22 cellular contexts compared by ENCODE assay signal in the genomic region with DNA sequence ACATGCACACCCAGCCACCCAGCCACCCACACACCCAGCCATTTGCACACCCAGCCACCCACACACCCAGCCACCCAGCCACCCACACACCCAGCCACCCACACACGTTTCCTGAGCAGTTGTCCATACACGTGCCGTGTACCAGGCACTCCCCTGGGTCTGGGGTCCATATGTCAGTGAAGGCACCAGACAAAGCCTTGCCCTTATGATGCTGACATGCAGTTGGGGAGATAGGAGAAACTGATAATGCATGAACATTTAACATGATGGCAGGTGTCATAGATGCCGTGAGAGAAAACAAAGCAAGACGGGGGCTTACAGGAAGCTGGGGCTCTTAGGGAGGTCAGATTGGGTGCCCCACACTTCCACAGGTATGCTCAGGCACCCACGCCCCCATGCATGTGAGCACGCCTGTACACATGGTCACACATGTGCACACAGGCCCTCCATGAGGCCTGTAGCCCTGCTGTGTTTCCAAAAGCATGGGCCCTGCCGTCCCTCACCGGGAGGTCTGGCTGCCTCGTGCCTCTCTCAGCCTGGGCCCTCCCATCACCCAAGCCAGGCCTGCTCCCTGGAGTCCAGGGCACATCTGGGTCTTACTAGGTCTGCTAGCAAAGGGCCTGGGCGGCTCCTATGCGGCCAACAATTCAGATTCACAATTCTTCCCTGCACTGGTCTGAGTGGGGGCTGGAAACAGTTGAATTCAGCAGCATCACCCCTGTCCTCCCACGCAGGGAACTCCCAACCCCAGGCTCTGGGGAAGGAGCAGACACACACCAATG. TPM values are rescaled to one million over a fixed set of nuclear protein-coding genes. Genes with fewer than 3 reads are reported as not detected.
DNase-seq lines count a peak whose midpoint lies in the region; ATAC-seq, FAIRE-seq and TF ChIP-seq lines count a peak whose summit lies in the region.
"Had no signal": no experiment of that assay in that cellular context is flagged by ENCODE, and none has a peak within 500 bp of the region (broad histone marks: within the 10 kb centered on the region; RNA-seq: fewer than 3 reads in every experiment).

No MANE protein-coding gene starts in this region.

- no peak for TF ChIP-seq EP300 in K562 (IDR thresholded peaks at IDR 0.05; ENCODE audit: low read length)

- no peaks in the 10 kb centered on the region for H3K79me2 ChIP-seq in K562 (ENCODE audit: control insufficient read depth, insufficient read depth, low read length)

- POLR2A ChIA-PET in K562 (lab: Yijun Ruan, JAX) (no interaction called here), A673 (lab: Charles Lee; ENCODE audit: low non-redundant PET) (no interaction called here)

- H3K27me3 ChIP-seq in K562 (ENCODE audit: control insufficient read depth in 2 of 2, insufficient read depth in 2 of 2, low read length in 2 of 2) (peaks cover 4 to 17% of the 10 kb centered on the region in 2 experiments; a peak in 4 of 5 replicates), lower lobe of right lung (ENCODE audit: low read depth) (peaks cover 4% of the 10 kb centered on the region), testis (no peaks in the 10 kb centered on the region), A673 (replicated peaks; ENCODE audit: insufficient read depth, low read depth, low read length, poor library complexity) (no peaks in the 10 kb centered on the region)

- peak overlapping the region; percentile 40; the same call in 1 of the 2 replicates for H2AFZ ChIP-seq in K562 (ENCODE audit: low read depth, low read length)
- H2AFZ ChIP-seq: GM23338 had no signal

- FAIRE-seq in K562 (lab: Jason Lieb, UNC) = no peak
- FAIRE-seq: D721Med, G401.6, GM12891 had no signal

- H3K4me2 ChIP-seq in K562 (ENCODE audit: insufficient read depth, low read length) = no peak overlapping the region
- H3K4me2 ChIP-seq: GM23338 had no signal

- BruUV-seq in K562 (replicated peaks; lab: Mats Ljungman, UMichigan) = no TSS peak
- no TSS peak for BruUV-seq in A673 (replicated peaks; lab: Mats Ljungman, UMichigan)

- ATAC-seq in K562 (no peak; the same call in 2 of the 3 replicates), lower lobe of right lung (no peak)
- ATAC-seq: CD8-positive, alpha-beta T cell; GM23338 had no signal

- intact Hi-C loops in K562 (cut with micrococcal nuclease) = no loop called here
- intact Hi-C loops in lower lobe of right lung (cut with DNase I) = no loop called here
- intact Hi-C loops in testis (cut with DNase I; ENCODE audit: low total_unique reads) = no loop called here
- intact Hi-C loops in A673 (cut with micrococcal nuclease; ENCODE audit: unreplicated experiment) = no loop called here

- TF ChIP-seq RAD21 in K562 (CRISPR knock-in tag; conservative IDR thresholded peaks at IDR 0.05 in 1 of 2, IDR thresholded peaks at IDR 0.05 in 1 of 2) = no peak

- no peak for TF ChIP-seq POLR2A in K562 (conservative IDR thresholded peaks at IDR 0.05)
- TF ChIP-seq POLR2A in testis (IDR thresholded peaks at IDR 0.05) = no peak

- WGBS in K562 (ENCODE audit: insufficient coverage, low coverage, missing lambda C conversion rate) = 31% methylated on average over 11 of the region's 13 CpGs
- WGBS in testis, 2 donors = 68 to 71% methylated on average over 11 to 13 of the region's 13 CpGs

- no peak overlapping the region for H3K4me3 ChIP-seq in K562
- no peak overlapping the region for H3K4me3 ChIP-seq in lower lobe of right lung
- no peak overlapping the region for H3K4me3 ChIP-seq in testis
- no peak overlapping the region for H3K4me3 ChIP-seq in A673 (ENCODE audit: low read depth, low read length, poor library complexity, severe bottlenecking)
- H3K4me3 ChIP-seq: GM23338 had no signal

- in situ Hi-C loops in K562 (cut with MboI) = no loop called here

- peak overlapping the region in 1 of 2 experiments; percentile 45; a peak in 2 of 4 replicates for H3K9ac ChIP-seq in K562 (ENCODE audit: insufficient read depth in 1 of 2, low read depth in 2 of 2, low read length in 2 of 2)

- H4K20me1 ChIP-seq in K562 (replicated peaks; ENCODE audit: control insufficient read depth, insufficient read depth, low read length) = no peaks in the 10 kb centered on the region

- peak; percentile 26 for DNase-seq in stimulated activated CD4-positive, alpha-beta T cell treated with anti-CD3 and anti-CD28 coated beads, Interleukin-2, amount 100 ng/mL, for 4 hours (ENCODE audit: low read depth)
- DNase-seq in stimulated activated CD4-positive, alpha-beta T cell treated with anti-CD3 and anti-CD28 coated beads, Interleukin-2, amount 100 ng/mL, for 48 hours = no peak
- DNase-seq in K562 (ENCODE audit: extremely low read depth in 1 of 4, low spot score in 3 of 4) (peak in 1 of 4 experiments; percentile 15), left kidney (ENCODE audit: low read depth, low spot score) (peak; percentile 52), lower lobe of right lung (no peak), testis (no peak), A673 (ENCODE audit: low spot score) (no peak)
- DNase-seq in activated CD4-positive, CD25-positive, alpha-beta regulatory T cell (lab: John Stamatoyannopoulos, UW) = no peak
- DNase-seq: CD8-positive, alpha-beta T cell; COR-L47; DMS153; DMS79 treated with DMSO at 0.1 percent for 48 hours; EL; H7 had no signal

- H3K9me1 ChIP-seq in K562 (ENCODE audit: control insufficient read depth, insufficient read depth, low read length) = peaks cover 3% of the 10 kb centered on the region

- no peaks in the 10 kb centered on the region for H3K9me3 ChIP-seq in K562 (replicated peaks; ENCODE audit: control insufficient read depth, insufficient read depth, low read depth, low read length)
- H3K9me3 ChIP-seq in lower lobe of right lung = no peaks in the 10 kb centered on the region
- H3K9me3 ChIP-seq in testis = no peaks in the 10 kb centered on the region
- H3K9me3 ChIP-seq in A673 (ENCODE audit: low read depth, low read length, poor library complexity, severe bottlenecking) = no peaks in the 10 kb centered on the region

- CTCF ChIA-PET in K562 (lab: Yijun Ruan, JAX; ENCODE audit: low intra/inter-chr PET ratio) = no interaction called here
- CTCF ChIA-PET in A673 (lab: Charles Lee) = no interaction called here

- H3K27ac ChIP-seq in K562 (ENCODE audit: extremely low read depth, low read depth, low read length) = no peak overlapping the region
- no peak overlapping the region for H3K27ac ChIP-seq in lower lobe of right lung
- no peak overlapping the region for H3K27ac ChIP-seq in testis
- no peak overlapping the region for H3K27ac ChIP-seq in A673 (ENCODE audit: low read depth, low read length, poor library complexity, severe bottlenecking)

- H3K4me1 ChIP-seq in K562 (replicated peaks in 1 of 2; ENCODE audit: control insufficient read depth in 2 of 2, insufficient read depth in 2 of 2, low read length in 2 of 2) (peaks cover 12 to 26% of the 10 kb centered on the region in 2 experiments; a peak in 4 of 5 replicates), lower lobe of right lung (no peaks in the 10 kb centered on the region), testis (no peaks in the 10 kb centered on the region), A673 (ENCODE audit: insufficient read depth, low read length, poor library complexity, severe bottlenecking) (no peaks in the 10 kb centered on the region)

- H3K36me3 ChIP-seq in K562 (ENCODE audit: control insufficient read depth, insufficient read depth, low read length) = no peaks in the 10 kb centered on the region
- H3K36me3 ChIP-seq in lower lobe of right lung = no peaks in the 10 kb centered on the region
- no peaks in the 10 kb centered on the region for H3K36me3 ChIP-seq in testis (ENCODE audit: low read depth, missing control alignments)
- no peaks in the 10 kb centered on the region for H3K36me3 ChIP-seq in A673 (ENCODE audit: insufficient read depth, low read length, poor library complexity, severe bottlenecking)

- TF ChIP-seq CTCF in K562 (IDR thresholded peaks at IDR 0.05 in 2 of 3, conservative IDR thresholded peaks at IDR 0.05 in 1 of 3; ENCODE audit: insufficient read depth in 2 of 3, low read depth in 1 of 3, low read length in 3 of 3) (no peak), lower lobe of right lung (IDR thresholded peaks at IDR 0.05) (no peak), testis (IDR thresholded peaks at IDR 0.05) (no peak), A673 (conservative IDR thresholded peaks at IDR 0.05; ENCODE audit: low read depth, low read length) (no peak)

RNA-seq across cellular contexts. Expression of gene DNAJB8, which starts 3.6 kb away (rescaled TPM):
- total RNA-seq in K562 (2011; cell fraction: chromatin; rRNA removed; ENCODE audit: low replicate concordance) = not detected in 2 replicates
- total RNA-seq in K562 (2011; cell fraction: nucleolus; rRNA removed) = not detected in 2 replicates
- total RNA-seq in K562 (2011; cell fraction: nucleoplasm; rRNA removed) = not detected in 2 replicates
- total RNA-seq in K562 (2014; rRNA removed) (0.04 TPM in 1 of 2 replicates, not detected in the other), K562 (2014; rRNA removed; fragmentation: Illumina TruSeq; extraction: Trizol) (not detected in 2 replicates), K562 (2015; rRNA removed; fragmentation: Illumina TruSeq; extraction: Trizol) (not detected in 2 replicates), K562 (2021) (not detected in 2 replicates), lower lobe of right lung (not detected), testis (10 to 100 TPM; 18.3 to 46.0 TPM), A673 (2021) (not detected in 2 replicates)
- polyA plus RNA-seq in K562 (2011; rRNA removed) (not detected in 2 replicates), K562 (2014; fragmentation: Illumina TruSeq; extraction: Trizol) (not detected in 2 replicates), K562 (2014; fragmentation: Nextera tagmentation; extraction: Ambion mirVana) (not detected), K562 (2014; rRNA removed) (not detected in 2 replicates), testis (ENCODE audit: insufficient read depth, low read depth, low replicate concordance) (75.0 TPM)
- not detected in 2 replicates for polyA plus RNA-seq in K562 (2011; cell fraction: cytosol; rRNA removed)
- not detected in 2 replicates for polyA plus RNA-seq in K562 (2011; cell fraction: nucleus; rRNA removed)
- polyA plus RNA-seq in K562 (2012) = not detected in 2 replicates
- polyA minus RNA-seq in K562 (2011; rRNA and poly(A)+ RNA removed) = not detected in 2 replicates
- not detected in 2 replicates for polyA minus RNA-seq in K562 (2011; cell fraction: cytosol; rRNA and poly(A)+ RNA removed)
- polyA minus RNA-seq in K562 (2011; cell fraction: nucleus; rRNA and poly(A)+ RNA removed) = not detected in 2 replicates
- total RNA-seq: A172; CD8-positive, alpha-beta T cell; GM23338; H7 had no signal
- polyA plus RNA-seq: AG04450, BJ, CD14-positive monocyte, GM23338 had no signal

RNA-seq across cellular contexts. Expression of gene GATA2, which starts 22.7 kb away (rescaled TPM):
- total RNA-seq in K562 (2011; cell fraction: chromatin; rRNA removed; ENCODE audit: low replicate concordance) = 49.8 and 107 TPM in 2 replicates
- total RNA-seq in K562 (2011; cell fraction: nucleolus; rRNA removed) = 84.0 and 88.4 TPM in 2 replicates
- 50.5 and 57.9 TPM in 2 replicates for total RNA-seq in K562 (2011; cell fraction: nucleoplasm; rRNA removed)
- 86.9 and 125 TPM in 2 replicates for total RNA-seq in K562 (2014; rRNA removed)
- total RNA-seq in K562 (2014; rRNA removed; fragmentation: Illumina TruSeq; extraction: Trizol) = 32.6 and 32.8 TPM in 2 replicates
- 50.8 and 55.3 TPM in 2 replicates for total RNA-seq in K562 (2015; rRNA removed; fragmentation: Illumina TruSeq; extraction: Trizol)
- total RNA-seq in K562 (2021) = 215 and 218 TPM in 2 replicates
- 28.9 and 29.6 TPM in 2 replicates for polyA plus RNA-seq in K562 (2011; rRNA removed)
- 29.6 and 67.6 TPM in 2 replicates for polyA plus RNA-seq in K562 (2011; cell fraction: cytosol; rRNA removed)
- 108 and 210 TPM in 2 replicates for polyA plus RNA-seq in K562 (2011; cell fraction: nucleus; rRNA removed)
- polyA plus RNA-seq in K562 (2012) = 126 and 159 TPM in 2 replicates
- polyA plus RNA-seq in K562 (2014; fragmentation: Illumina TruSeq; extraction: Trizol) = 74.6 and 129 TPM in 2 replicates
- polyA plus RNA-seq in K562 (2014; fragmentation: Nextera tagmentation; extraction: Ambion mirVana) = 10 to 100 TPM in 1 of 2 experiments, 1 to 10 TPM in 1; 8.5 to 11.6 TPM
- polyA plus RNA-seq in K562 (2014; rRNA removed) = 113 and 118 TPM in 2 replicates
- 12.2 and 21.4 TPM in 2 replicates for polyA minus RNA-seq in K562 (2011; rRNA and poly(A)+ RNA removed)
- 57.2 and 76.2 TPM in 2 replicates for polyA minus RNA-seq in K562 (2011; cell fraction: cytosol; rRNA and poly(A)+ RNA removed)
- polyA minus RNA-seq in K562 (2011; cell fraction: nucleus; rRNA and poly(A)+ RNA removed) = 42.5 and 50.0 TPM in 2 replicates
- total RNA-seq in lower lobe of right lung = 68.3 TPM
- 10 to 100 TPM; 11.9 to 13.5 TPM for total RNA-seq in testis
- polyA plus RNA-seq in testis (ENCODE audit: insufficient read depth, low read depth, low replicate concordance) = 6.6 TPM
- total RNA-seq in A673 (2021) = 14.2 and 19.4 TPM in 2 replicates

Comparison
In these comparisons a context has a peak if more than half of its experiments do, and no peak if none do; other contexts are left out.
1. DNase-seq: peak in stimulated activated CD4-positive, alpha-beta T cell treated with anti-CD3 and anti-CD28 coated beads, Interleukin-2, amount 100 ng/mL, for 4 hours (single experiment) and left kidney (single experiment); none in stimulated activated CD4-positive, alpha-beta T cell treated with anti-CD3 and anti-CD28 coated beads, Interleukin-2, amount 100 ng/mL, for 48 hours (0 of 2), activated CD4-positive, CD25-positive, alpha-beta regulatory T cell (0 of 4), lower lobe of right lung (single experiment), testis (single experiment) and A673 (single experiment).
2. RNA of gene DNAJB8, which starts 3.6 kb away (total RNA-seq): 18.3 to 46.0 TPM in testis; 0.04 TPM in K562, not detected in lower lobe of right lung (single experiment) and not detected in A673; every median in the first group is over 10 times any median in the second.